Comparison of ENCODE assay signal across 12 cellular contexts in genomic region chr14:68495101-68495637, GRCh38.
DNase-seq lines count a peak whose midpoint lies in the region; ATAC-seq lines count a peak whose summit lies in the region.
"Had no signal": no experiment of that assay in that cellular context is flagged by ENCODE, and none has a peak within 500 bp of the region (broad histone marks: within the 10 kb centered on the region; RNA-seq: fewer than 3 reads in every experiment).

No MANE protein-coding gene starts in this region.

- ATAC-seq in GM19397 (IDR thresholded peaks at IDR 0.05; ENCODE audit: unreplicated experiment) (peak; percentile 31), GM19324 (IDR thresholded peaks at IDR 0.05; ENCODE audit: low FRiP score, unreplicated experiment) (no peak), GM19452 (IDR thresholded peaks at IDR 0.05; ENCODE audit: unreplicated experiment) (no peak)

- intact Hi-C loops in head of caudate nucleus (cut with DNase I): no loop called here

- peak; percentile 18 for DNase-seq in 8988T
- peak; percentile 22 for DNase-seq in Jurkat, Clone E6-1 (ENCODE audit: low read depth, low spot score)
- DNase-seq in left kidney (ENCODE audit: low read depth, low spot score): peak; percentile 52
- DNase-seq in head of caudate nucleus: no peak
- no peak for DNase-seq in activated effector memory CD4-positive, alpha-beta T cell treated with Interleukin-2 at 50 U/mL for 16 hours
- DNase-seq: activated CD4-positive, CD25-positive, alpha-beta regulatory T cell treated with anti-CD3 and anti-CD28 coated beads, Interleukin-2, amount 50 U/mL, for 72 hours; C1 segment of cervical spinal cord; stimulated activated CD4-positive, alpha-beta T cell treated with anti-CD3 and anti-CD28 coated beads, Interleukin-15, amount 100 ng/mL, for 24 hours; substantia nigra had no signal

- no peak overlapping the region for H3K4me3 ChIP-seq in Jurkat, Clone E6-1 (ENCODE audit: low read length)

Comparison
In these comparisons a context has a peak if more than half of its experiments do, and no peak if none do; other contexts are left out.
1. DNase-seq: peak in 8988T (single experiment), Jurkat, Clone E6-1 (single experiment) and left kidney (single experiment); none in head of caudate nucleus (0 of 42) and activated effector memory CD4-positive, alpha-beta T cell treated with Interleukin-2 at 50 U/mL for 16 hours (single experiment).